12 cellular contexts compared by ENCODE assay signal in genomic region chr12:24600996-24601395, GRCh38.
DNase-seq lines count a peak whose midpoint lies in the region; ATAC-seq, FAIRE-seq and TF ChIP-seq lines count a peak whose summit lies in the region.
"Had no signal": no experiment of that assay in that cellular context is flagged by ENCODE, and none has a peak within 500 bp of the region (broad histone marks: within the 10 kb centered on the region; RNA-seq: fewer than 3 reads in every experiment).

No MANE protein-coding gene starts in this region.

- peak overlapping the region; percentile 73 for H3K27ac ChIP-seq in A673 (ENCODE audit: low read depth, low read length, poor library complexity, severe bottlenecking)
- peak overlapping the region; percentile 2 for H3K27ac ChIP-seq in foreskin keratinocyte
- H3K27ac ChIP-seq in prostate gland: no peak overlapping the region
- H3K27ac ChIP-seq in esophagus muscularis mucosa (replicated peaks in 1 of 4): no peak overlapping the region

- WGBS in prostate gland: 44% methylated on average over 1 of the region's 1 CpG
- 19% methylated on average over 1 of the region's 1 CpG for WGBS in esophagus muscularis mucosa

- no peaks in the 10 kb centered on the region for H3K27me3 Mint-ChIP-seq in T-cell

- intact Hi-C loops in A673 (cut with micrococcal nuclease; ENCODE audit: unreplicated experiment) (loop anchor here (1.0 to 2.0 kb wide), 2 partner anchors 222 to 294 kb away; no protein-coding TSS in a partner anchor), prostate gland (cut with DNase I) (no loop called here), sciatic nerve (cut with DNase I) (no loop called here), esophagus muscularis mucosa (cut with DNase I) (no loop called here)

- peak; percentile 77 for FAIRE-seq in H54 (lab: Jason Lieb, UNC)

- H3K9me3 Mint-ChIP-seq in T-cell: peaks cover 0 to 4% (median 0%) of the 10 kb centered on the region in 3 donors
- H3K9me3 Mint-ChIP-seq: T-helper 1 cell treated with Interleukin-12 subunit alpha and Interleukin-12 subunit beta and Interleukin-4 antibody, amounts not matched to agents 30 μg/mL and 1 μg/mL, for 36 hours had no signal

- TF ChIP-seq EP300 in esophagus muscularis mucosa (IDR thresholded peaks at IDR 0.05): no peak

- H3K4me3 Mint-ChIP-seq in T-cell: no peak overlapping the region
- H3K4me3 Mint-ChIP-seq: CD8-positive, alpha-beta memory T cell; T-helper 1 cell treated with Interleukin-12 subunit alpha and Interleukin-12 subunit beta and Interleukin-4 antibody, amounts not matched to agents 30 μg/mL and 1 μg/mL, for 36 hours had no signal

- DNase-seq in A673 (ENCODE audit: low spot score): peak; percentile 88
- peak; percentile 19 for DNase-seq in H54 (ENCODE audit: insufficient read length, low spot score)
- DNase-seq in RKO (ENCODE audit: low spot score): peak; percentile 65
- DNase-seq in foreskin keratinocyte: peak; percentile 62 to 87
- DNase-seq in prostate gland (ENCODE audit: low spot score): no peak
- no peak for DNase-seq in sciatic nerve (ENCODE audit: low spot score)
- no peak for DNase-seq in esophagus muscularis mucosa (ENCODE audit: extremely low spot score)
- DNase-seq in T-cell: no peak
- DNase-seq: CD8-positive, alpha-beta memory T cell; NCI-H146; substantia nigra had no signal

- peaks cover 39% of the 10 kb centered on the region for H3K4me1 ChIP-seq in A673 (ENCODE audit: insufficient read depth, low read length, poor library complexity, severe bottlenecking)
- peaks cover 15% of the 10 kb centered on the region for H3K4me1 ChIP-seq in foreskin keratinocyte
- no peaks in the 10 kb centered on the region for H3K4me1 ChIP-seq in prostate gland (replicated peaks)
- H3K4me1 ChIP-seq in esophagus muscularis mucosa: no peaks in the 10 kb centered on the region

- no peak for TF ChIP-seq POLR2A in H54 (IDR thresholded peaks at IDR 0.05; ENCODE audit: low read depth, low read length)
- no peak for TF ChIP-seq POLR2A in prostate gland (IDR thresholded peaks at IDR 0.05)
- no peak for TF ChIP-seq POLR2A in esophagus muscularis mucosa (IDR thresholded peaks at IDR 0.05; ENCODE audit: low read depth)

- H3K36me3 Mint-ChIP-seq in T-cell: no peaks in the 10 kb centered on the region
- H3K36me3 Mint-ChIP-seq: CD8-positive, alpha-beta memory T cell had no signal

- no peaks in the 10 kb centered on the region for H3K4me1 Mint-ChIP-seq in T-cell

- no peaks in the 10 kb centered on the region for H3K9me3 ChIP-seq in A673 (ENCODE audit: low read depth, low read length, poor library complexity, severe bottlenecking)
- H3K9me3 ChIP-seq in prostate gland: no peaks in the 10 kb centered on the region
- no peaks in the 10 kb centered on the region for H3K9me3 ChIP-seq in esophagus muscularis mucosa

- ATAC-seq in foreskin keratinocyte (peak; percentile 98), sciatic nerve (no peak), T-cell (replicated peaks in 1 of 4) (no peak)

- no peak overlapping the region for H3K27ac Mint-ChIP-seq in T-cell
- H3K27ac Mint-ChIP-seq: CD8-positive, alpha-beta memory T cell; T-helper 1 cell treated with Interleukin-12 subunit alpha and Interleukin-12 subunit beta and Interleukin-4 antibody, amounts not matched to agents 30 μg/mL and 1 μg/mL, for 36 hours had no signal

- BruUV-seq in A673 (replicated peaks; lab: Mats Ljungman, UMichigan): no TSS peak

- TF ChIP-seq CTCF in A673 (conservative IDR thresholded peaks at IDR 0.05; ENCODE audit: low read depth, low read length) (no peak), foreskin keratinocyte (conservative IDR thresholded peaks at IDR 0.05) (no peak), prostate gland (IDR thresholded peaks at IDR 0.05) (no peak), esophagus muscularis mucosa (IDR thresholded peaks at IDR 0.05) (no peak)

- POLR2A ChIA-PET in A673 (lab: Charles Lee; ENCODE audit: low non-redundant PET) (no interaction called here), T-cell (lab: Charles Lee) (no interaction called here)

- H3K4me3 ChIP-seq in A673 (ENCODE audit: low read depth, low read length, poor library complexity, severe bottlenecking) (no peak overlapping the region), prostate gland (no peak overlapping the region), esophagus muscularis mucosa (no peak overlapping the region)

- CTCF ChIA-PET in A673 (lab: Charles Lee) (no interaction called here), T-cell (lab: Charles Lee) (no interaction called here)

- no peaks in the 10 kb centered on the region for H3K36me3 ChIP-seq in A673 (ENCODE audit: insufficient read depth, low read length, poor library complexity, severe bottlenecking)
- H3K36me3 ChIP-seq in prostate gland: no peaks in the 10 kb centered on the region
- no peaks in the 10 kb centered on the region for H3K36me3 ChIP-seq in esophagus muscularis mucosa

- H3K27me3 ChIP-seq in A673 (replicated peaks; ENCODE audit: insufficient read depth, low read depth, low read length, poor library complexity): no peaks in the 10 kb centered on the region
- H3K27me3 ChIP-seq in foreskin keratinocyte: no peaks in the 10 kb centered on the region
- no peaks in the 10 kb centered on the region for H3K27me3 ChIP-seq in prostate gland (replicated peaks; ENCODE audit: insufficient read depth)
- H3K27me3 ChIP-seq in esophagus muscularis mucosa: no peaks in the 10 kb centered on the region

Comparison
In these comparisons a context has a peak if more than half of its experiments do, and no peak if none do; other contexts are left out.
1. DNase-seq: peak in A673 (single experiment), H54 (single experiment), RKO (single experiment) and foreskin keratinocyte (2 of 2); none in prostate gland (single experiment), sciatic nerve (single experiment), esophagus muscularis mucosa (single experiment) and T-cell (0 of 34).
2. H3K27ac ChIP-seq: peak in A673 (single experiment) and foreskin keratinocyte (single experiment); none in prostate gland (0 of 2) and esophagus muscularis mucosa (0 of 4).